In the genomic region with DNA sequence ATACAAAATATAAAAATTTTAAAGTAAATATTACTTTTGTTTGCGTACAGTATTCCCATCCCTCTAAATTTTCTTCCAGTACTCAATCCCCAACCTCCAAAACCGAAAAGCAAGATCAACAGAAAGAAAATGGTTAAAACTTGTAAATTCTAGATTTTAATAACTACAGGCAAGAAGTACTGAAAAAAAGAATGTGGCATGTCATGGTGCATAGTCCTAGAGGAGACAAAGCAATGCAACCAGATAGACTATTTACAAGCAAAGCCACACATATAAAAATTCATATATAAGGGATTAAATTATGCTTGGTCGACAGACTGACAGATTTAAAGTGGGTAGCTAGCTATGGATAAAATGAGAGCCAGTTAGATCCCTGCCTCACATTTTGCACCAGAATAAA, we compare ENCODE assay signal across 10 cellular contexts. TPM values are rescaled to one million over a fixed set of nuclear protein-coding genes. Genes with fewer than 3 reads are reported as not detected.
A peak's percentile ranks its signal among the peaks of the same experiment; 100 is the strongest.
DNase-seq lines count a peak whose midpoint lies in the region; ATAC-seq and TF ChIP-seq lines count a peak whose summit lies in the region.
"Had no signal": no experiment of that assay in that cellular context is flagged by ENCODE, and none has a peak within 500 bp of the region (broad histone marks: within the 10 kb centered on the region; RNA-seq: fewer than 3 reads in every experiment).

No MANE protein-coding gene starts in this region.

- H4K20me1 ChIP-seq in OCI-LY3 (ENCODE audit: insufficient read depth, low read length): no peaks in the 10 kb centered on the region

- H3K9me3 Mint-ChIP-seq in stimulated activated naive CD8-positive, alpha-beta T cell treated with anti-CD3 and anti-CD28 coated beads, Interleukin-15, Interleukin-2, amounts not matched to agents 100 ng/mL and 50 ng/mL, for 24 hours: no peaks in the 10 kb centered on the region
- H3K9me3 Mint-ChIP-seq in chondrocyte (ENCODE audit: low read depth) (no peaks in the 10 kb centered on the region), type B pancreatic cell (no peaks in the 10 kb centered on the region)
- H3K9me3 Mint-ChIP-seq in CD8-positive, alpha-beta T cell: no peaks in the 10 kb centered on the region

- intact Hi-C loops in CD8-positive, alpha-beta T cell (cut with DNase I, micrococcal nuclease): loop anchor here (5.0 kb wide), 4 partner anchors 127 to 1807 kb away; a partner anchor contains a TSS

- peaks cover 4% of the 10 kb centered on the region for H3K27me3 Mint-ChIP-seq in stimulated activated naive CD8-positive, alpha-beta T cell treated with anti-CD3 and anti-CD28 coated beads, Interleukin-15, Interleukin-2, amounts not matched to agents 100 ng/mL and 50 ng/mL, for 24 hours
- H3K27me3 Mint-ChIP-seq in chondrocyte (ENCODE audit: low read depth): no peaks in the 10 kb centered on the region
- peaks cover 4% of the 10 kb centered on the region for H3K27me3 Mint-ChIP-seq in type B pancreatic cell
- H3K27me3 Mint-ChIP-seq in CD8-positive, alpha-beta T cell (ENCODE audit: low read depth): no peaks in the 10 kb centered on the region

- POLR2A ChIA-PET in CD8-positive, alpha-beta T cell (lab: Charles Lee): interaction anchor here (0.5 to 15.9 kb wide), 18 partner anchors 12 to 1807 kb away, joined by 3 to 506 read pairs (median 22); a partner anchor contains a TSS

- H3K4me3 ChIP-seq in OCI-LY3 (ENCODE audit: low read length): peak overlapping the region; percentile 39; the same call in 1 of the 2 replicates
- no peak overlapping the region for H3K4me3 ChIP-seq in CD8-positive, alpha-beta T cell (ENCODE audit: low read depth, low read length)

- H3K4me1 ChIP-seq in OCI-LY3 (ENCODE audit: low read length): peaks cover 11% of the 10 kb centered on the region
- peaks cover 34% of the 10 kb centered on the region for H3K4me1 ChIP-seq in CD8-positive, alpha-beta T cell (ENCODE audit: insufficient read depth, low read length)

- TF ChIP-seq CTCF in OCI-LY3 (IDR thresholded peaks at IDR 0.05; ENCODE audit: low read depth, low read length): no peak
- TF ChIP-seq CTCF in chondrocyte (IDR thresholded peaks at IDR 0.05): no peak
- TF ChIP-seq CTCF in type B pancreatic cell (conservative IDR thresholded peaks at IDR 0.05): no peak
- no peak for TF ChIP-seq CTCF in CD8-positive, alpha-beta T cell (IDR thresholded peaks at IDR 0.05)

- H3K36me3 ChIP-seq in OCI-LY3 (replicated peaks; ENCODE audit: low read depth, low read length): no peaks in the 10 kb centered on the region
- no peaks in the 10 kb centered on the region for H3K36me3 ChIP-seq in CD8-positive, alpha-beta T cell (ENCODE audit: insufficient read depth, low read length)
- H3K36me3 ChIP-seq: sigmoid colon had no signal

- CTCF ChIA-PET in CD8-positive, alpha-beta T cell (lab: Charles Lee): interaction anchor here (0.9 to 3.8 kb wide), 7 partner anchors 9 to 38 kb away, joined by 3 to 26 read pairs (median 8); a partner anchor contains a TSS

- no peak overlapping the region for H2AFZ ChIP-seq in OCI-LY3 (ENCODE audit: low read depth, low read length)

- peaks cover 80% of the 10 kb centered on the region for H3K4me1 Mint-ChIP-seq in stimulated activated naive CD8-positive, alpha-beta T cell treated with anti-CD3 and anti-CD28 coated beads, Interleukin-15, Interleukin-2, amounts not matched to agents 100 ng/mL and 50 ng/mL, for 24 hours (ENCODE audit: low read depth)
- H3K4me1 Mint-ChIP-seq in chondrocyte (ENCODE audit: low read depth) (peaks cover 56% of the 10 kb centered on the region), type B pancreatic cell (ENCODE audit: unreplicated experiment) (peaks cover 43% of the 10 kb centered on the region)
- H3K4me1 Mint-ChIP-seq in CD8-positive, alpha-beta T cell (ENCODE audit: low read depth): peaks cover 56% of the 10 kb centered on the region

- H3K4me2 ChIP-seq in OCI-LY3 (ENCODE audit: low read length): peak overlapping the region; percentile 27; the same call in 1 of the 2 replicates

- peaks cover 29% of the 10 kb centered on the region; the same call in 1 of the 2 replicates for H3K9me3 ChIP-seq in OCI-LY3 (ENCODE audit: insufficient read depth, low read length)
- H3K9me3 ChIP-seq in CD8-positive, alpha-beta T cell (ENCODE audit: low read length): no peaks in the 10 kb centered on the region
- H3K9me3 ChIP-seq: sigmoid colon had no signal

- H3K27me3 ChIP-seq in OCI-LY3 (ENCODE audit: low read depth, low read length): no peaks in the 10 kb centered on the region
- H3K27me3 ChIP-seq in CD8-positive, alpha-beta T cell (ENCODE audit: insufficient read depth, low read length): no peaks in the 10 kb centered on the region
- H3K27me3 ChIP-seq: sigmoid colon had no signal

- no peak for ATAC-seq in stimulated activated naive CD8-positive, alpha-beta T cell treated with anti-CD3 and anti-CD28 coated beads, Interleukin-15, Interleukin-2, amounts not matched to agents 100 U/mL and 50 U/mL, for 24 hours
- ATAC-seq in CD8-positive, alpha-beta T cell: no peak

- peak overlapping the region; percentile 73 for H3K9ac ChIP-seq in OCI-LY3 (ENCODE audit: low read length)

- peak overlapping the region; percentile 76 for H3K27ac Mint-ChIP-seq in stimulated activated naive CD8-positive, alpha-beta T cell treated with anti-CD3 and anti-CD28 coated beads, Interleukin-15, Interleukin-2, amounts not matched to agents 100 ng/mL and 50 ng/mL, for 24 hours
- peak overlapping the region; percentile 33 for H3K27ac Mint-ChIP-seq in chondrocyte (ENCODE audit: unreplicated experiment)
- H3K27ac Mint-ChIP-seq in type B pancreatic cell: peak overlapping the region; percentile 29
- no peak overlapping the region for H3K27ac Mint-ChIP-seq in CD8-positive, alpha-beta T cell

- peak overlapping the region; percentile 88 for H3K4me3 Mint-ChIP-seq in stimulated activated naive CD8-positive, alpha-beta T cell treated with anti-CD3 and anti-CD28 coated beads, Interleukin-15, Interleukin-2, amounts not matched to agents 100 ng/mL and 50 ng/mL, for 24 hours
- H3K4me3 Mint-ChIP-seq in chondrocyte (ENCODE audit: unreplicated experiment): no peak overlapping the region
- peak overlapping the region; percentile 71 for H3K4me3 Mint-ChIP-seq in type B pancreatic cell
- no peak overlapping the region for H3K4me3 Mint-ChIP-seq in CD8-positive, alpha-beta T cell

- no peak for DNase-seq in stimulated activated naive CD8-positive, alpha-beta T cell treated with anti-CD3 and anti-CD28 coated beads, Interleukin-15, Interleukin-2, amounts not matched to agents 100 U/mL and 50 U/mL, for 24 hours
- DNase-seq in chondrocyte (ENCODE audit: low spot score) (no peak), type B pancreatic cell (ENCODE audit: extremely low spot score, unreplicated experiment) (no peak), putamen (ENCODE audit: low spot score) (no peak)
- DNase-seq in activated CD8-positive, alpha-beta memory T cell treated with anti-CD3 and anti-CD28 coated beads for 24 hours: no peak
- no peak for DNase-seq in CD8-positive, alpha-beta T cell
- DNase-seq: cortex of kidney, sigmoid colon had no signal

- H3K27ac ChIP-seq in OCI-LY3 (ENCODE audit: low read length): peak overlapping the region; percentile 95
- no peak overlapping the region for H3K27ac ChIP-seq in CD8-positive, alpha-beta T cell (ENCODE audit: low read depth, low read length)

- no peaks in the 10 kb centered on the region for H3K79me2 ChIP-seq in OCI-LY3 (ENCODE audit: low read length)

- H3K36me3 Mint-ChIP-seq in stimulated activated naive CD8-positive, alpha-beta T cell treated with anti-CD3 and anti-CD28 coated beads, Interleukin-15, Interleukin-2, amounts not matched to agents 100 ng/mL and 50 ng/mL, for 24 hours (ENCODE audit: low read depth): peaks cover 4% of the 10 kb centered on the region
- H3K36me3 Mint-ChIP-seq in chondrocyte (ENCODE audit: low read depth) (no peaks in the 10 kb centered on the region), type B pancreatic cell (no peaks in the 10 kb centered on the region)
- peaks cover 2% of the 10 kb centered on the region for H3K36me3 Mint-ChIP-seq in CD8-positive, alpha-beta T cell

RNA-seq across cellular contexts. Expression of a gene that starts 56.5 kb away (rescaled TPM):
- total RNA-seq in chondrocyte (6.1 to 7.5 TPM (median 6.4 TPM) in 3 replicates), type B pancreatic cell (ENCODE audit: low replicate concordance) (2.2 and 2.6 TPM in 2 replicates)
- under 1 TPM; 0.30 to 0.44 TPM for total RNA-seq in CD8-positive, alpha-beta T cell

Comparison
In these comparisons a context has a peak if more than half of its experiments do, and no peak if none do; other contexts are left out.
1. H3K4me3 Mint-ChIP-seq: peak in stimulated activated naive CD8-positive, alpha-beta T cell treated with anti-CD3 and anti-CD28 coated beads, Interleukin-15, Interleukin-2, amounts not matched to agents 100 ng/mL and 50 ng/mL, for 24 hours (single experiment) and type B pancreatic cell (single experiment); none in chondrocyte (single experiment) and CD8-positive, alpha-beta T cell (single experiment).